Comparison of ENCODE assay signal across 30 cellular contexts in genomic region chr12:56425940-56426438, GRCh38. TPM values are rescaled to one million over a fixed set of nuclear protein-coding genes. Genes with fewer than 3 reads are reported as not detected.
"Had no signal": no experiment of that assay in that cellular context is flagged by ENCODE, and none has a peak within 500 bp of the region (broad histone marks: within the 10 kb centered on the region; RNA-seq: fewer than 3 reads in every experiment).

No MANE protein-coding gene starts in this region.

- H3K27me3 ChIP-seq: neural progenitor cell, ovary, spleen, suprapubic skin, testis, tibial artery, transverse colon, upper lobe of right lung, uterus had no signal

- H3K9ac ChIP-seq: neural progenitor cell, parathyroid adenoma had no signal

- H3K36me3 ChIP-seq: ovary, uterus had no signal

- ATAC-seq: natural killer cell; psoas muscle; right cardiac atrium; sciatic nerve; stimulated activated memory B cell treated with anti-CD40 and anti-IgM and Interleukin-4, amounts not matched to agents 10 μg/mL and 1 μg/mL and 100 μg/mL, for 72 hours; stimulated activated naive CD8-positive, alpha-beta T cell treated with anti-CD3 and anti-CD28 coated beads, Interleukin-15, amount 100 ng/mL, for 72 hours; stimulated activated naive CD8-positive, alpha-beta T cell treated with anti-CD3 and anti-CD28 coated beads, Interleukin-15, Interleukin-2, amounts not matched to agents 100 U/mL and 50 U/mL, for 24 hours; upper lobe of right lung had no signal

- H2AFZ ChIP-seq: neural progenitor cell, parathyroid adenoma had no signal

- H3K27ac ChIP-seq: neural progenitor cell, ovary, parathyroid adenoma, psoas muscle, skin epidermis, spleen, suprapubic skin, testis, tibial artery, transverse colon, upper lobe of right lung, uterus had no signal

- H3K4me3 ChIP-seq: neural progenitor cell, ovary, psoas muscle, skin epidermis, smooth muscle cell, spleen, suprapubic skin, testis, tibial artery, transverse colon, upper lobe of right lung, uterus had no signal

- H3K4me2 ChIP-seq: neural progenitor cell, smooth muscle cell had no signal

- H3K9me3 ChIP-seq: ovary, psoas muscle, spleen, suprapubic skin, testis, tibial artery, transverse colon, upper lobe of right lung, uterus had no signal

- H3K79me2 ChIP-seq: parathyroid adenoma had no signal

- H3K4me1 ChIP-seq: neural progenitor cell, parathyroid adenoma, psoas muscle, spleen, suprapubic skin, testis, tibial artery, transverse colon, upper lobe of right lung, uterus had no signal

- DNase-seq: natural killer cell; occipital lobe; ovary; psoas muscle; right cardiac atrium; spleen; stimulated activated CD4-positive, alpha-beta T cell treated with anti-CD3 and anti-CD28 coated beads, Interleukin-12 subunit alpha, Interleukin-12 subunit beta, amount 100 ng/mL, for 4 hours; stimulated activated CD4-positive, alpha-beta T cell treated with anti-CD3 and anti-CD28 coated beads, Interleukin-1b, Interleukin-23, amount 100 ng/mL, for 48 hours; stimulated activated CD4-positive, alpha-beta T cell treated with anti-CD3 and anti-CD28 coated beads, Interleukin-4, amount 100 ng/mL, for 1 hour; stimulated activated CD4-positive, alpha-beta T cell treated with anti-CD3 and anti-CD28 coated beads, Interleukin-4, amount 100 ng/mL, for 4 hours; stimulated activated CD8-positive, alpha-beta memory T cell treated with anti-CD3 and anti-CD28 coated beads, Interleukin-4, amount 100 ng/mL, for 48 hours; stimulated activated naive CD8-positive, alpha-beta T cell treated with anti-CD3 and anti-CD28 coated beads, Interleukin-15, amount 100 ng/mL, for 72 hours; stimulated activated naive CD8-positive, alpha-beta T cell treated with anti-CD3 and anti-CD28 coated beads, Interleukin-15, Interleukin-2, amounts not matched to agents 100 U/mL and 50 U/mL, for 24 hours; substantia nigra; testis; tibial artery; transverse colon; upper lobe of right lung; uterus had no signal

RNA-seq across cellular contexts. Expression of gene MIP, which starts 28.5 kb away (rescaled TPM):
- total RNA-seq: natural killer cell, osteoblast, progenitor cell of endocrine pancreas, psoas muscle, sciatic nerve, smooth muscle cell, suprapubic skin, transverse colon, upper lobe of right lung, urinary bladder, uterus had no signal
- polyA plus RNA-seq: neural cell, ovary, smooth muscle cell, urinary bladder had no signal
